ENCODE assay signal across 29 cellular contexts in genomic region chr18:67977067-67977616, GRCh38.
"Had no signal": no experiment of that assay in that cellular context is flagged by ENCODE, and none has a peak within 500 bp of the region (broad histone marks: within the 10 kb centered on the region; RNA-seq: fewer than 3 reads in every experiment).

No MANE protein-coding gene starts in this region.

- H3K4me3 Mint-ChIP-seq: memory B cell; mesothelial cell of epicardium; naive B cell; natural killer cell treated with Interleukin-12 subunit alpha and Interleukin-12 subunit beta and Interleukin-15 and Interleukin-18, amount 100 ng/mL, for 72 hours; neural crest cell; stimulated activated naive CD8-positive, alpha-beta T cell treated with anti-CD3 and anti-CD28 coated beads, Interleukin-15, amount 100 ng/mL, for 72 hours; type B pancreatic cell had no signal

- FAIRE-seq: endothelial cell of umbilical vein, islet of Langerhans had no signal

- ATAC-seq: foreskin keratinocyte; gastroesophageal sphincter; heart left ventricle; left ventricle myocardium superior; mucosa of descending colon; natural killer cell treated with Interleukin-12 subunit alpha and Interleukin-12 subunit beta and Interleukin-15 and Interleukin-18, amount 100 ng/mL, for 72 hours; sciatic nerve; stimulated activated naive CD8-positive, alpha-beta T cell treated with anti-CD3 and anti-CD28 coated beads, Interleukin-15, amount 100 ng/mL, for 72 hours had no signal

- H3K4me2 ChIP-seq: smooth muscle cell had no signal

- H3K36me3 Mint-ChIP-seq: memory B cell; mesothelial cell of epicardium; naive B cell; natural killer cell treated with Interleukin-12 subunit alpha and Interleukin-12 subunit beta and Interleukin-15 and Interleukin-18, amount 100 ng/mL, for 72 hours; type B pancreatic cell had no signal

- H2AFZ ChIP-seq: parathyroid adenoma had no signal

- H3K4me1 ChIP-seq: esophagus muscularis mucosa, gastroesophageal sphincter, heart left ventricle, parathyroid adenoma, prostate gland, right atrium auricular region, suprapubic skin had no signal

- H3K4me1 Mint-ChIP-seq: memory B cell; mesothelial cell of epicardium; naive B cell; neural crest cell; stimulated activated naive CD8-positive, alpha-beta T cell treated with anti-CD3 and anti-CD28 coated beads, Interleukin-15, amount 100 ng/mL, for 72 hours had no signal

- H3K27me3 ChIP-seq: esophagus muscularis mucosa, foreskin keratinocyte, gastroesophageal sphincter, heart left ventricle, right atrium auricular region, suprapubic skin had no signal

- H3K9me3 ChIP-seq: esophagus muscularis mucosa, gastroesophageal sphincter, mucosa of descending colon, prostate gland, right atrium auricular region, suprapubic skin had no signal

- H3K36me3 ChIP-seq: esophagus muscularis mucosa, gastroesophageal sphincter, heart left ventricle, prostate gland, right atrium auricular region, suprapubic skin had no signal

- H3K27ac ChIP-seq: coronary artery, esophagus muscularis mucosa, foreskin keratinocyte, gastroesophageal sphincter, heart left ventricle, parathyroid adenoma, prostate gland, right atrium auricular region, suprapubic skin had no signal

- DNase-seq: dermis blood vessel endothelial cell; effector memory CD4-positive, alpha-beta T cell; foreskin keratinocyte; heart left ventricle; hippocampal formation; kidney glomerular epithelial cell; left ventricle myocardium superior; mucosa of descending colon; naive B cell; stimulated activated CD4-positive, alpha-beta T cell treated with anti-CD3 and anti-CD28 coated beads, Interleukin-4, amount 100 ng/mL, for 4 hours; stimulated activated naive CD4-positive, alpha-beta T cell; stimulated activated naive CD8-positive, alpha-beta T cell treated with anti-CD3 and anti-CD28 coated beads, Interleukin-15, amount 100 ng/mL, for 72 hours had no signal

- H3K4me3 ChIP-seq: coronary artery, esophagus muscularis mucosa, gastroesophageal sphincter, heart left ventricle, lung, mucosa of descending colon, prostate gland, right atrium auricular region, smooth muscle cell, suprapubic skin had no signal

- H3K9me3 Mint-ChIP-seq: memory B cell; mesothelial cell of epicardium; stimulated activated naive CD8-positive, alpha-beta T cell treated with anti-CD3 and anti-CD28 coated beads, Interleukin-15, amount 100 ng/mL, for 72 hours; type B pancreatic cell had no signal

- H3K79me2 ChIP-seq: parathyroid adenoma had no signal

- H3K27ac Mint-ChIP-seq: memory B cell; mesothelial cell of epicardium; naive B cell; natural killer cell treated with Interleukin-12 subunit alpha and Interleukin-12 subunit beta and Interleukin-15 and Interleukin-18, amount 100 ng/mL, for 72 hours; type B pancreatic cell had no signal

- H3K9ac ChIP-seq: parathyroid adenoma had no signal

- H3K27me3 Mint-ChIP-seq: memory B cell; naive B cell; natural killer cell treated with Interleukin-12 subunit alpha and Interleukin-12 subunit beta and Interleukin-15 and Interleukin-18, amount 100 ng/mL, for 72 hours; stimulated activated naive CD8-positive, alpha-beta T cell treated with anti-CD3 and anti-CD28 coated beads, Interleukin-15, amount 100 ng/mL, for 72 hours; type B pancreatic cell had no signal
